Comparison of ENCODE assay signal across 8 cellular contexts in the genomic region with DNA sequence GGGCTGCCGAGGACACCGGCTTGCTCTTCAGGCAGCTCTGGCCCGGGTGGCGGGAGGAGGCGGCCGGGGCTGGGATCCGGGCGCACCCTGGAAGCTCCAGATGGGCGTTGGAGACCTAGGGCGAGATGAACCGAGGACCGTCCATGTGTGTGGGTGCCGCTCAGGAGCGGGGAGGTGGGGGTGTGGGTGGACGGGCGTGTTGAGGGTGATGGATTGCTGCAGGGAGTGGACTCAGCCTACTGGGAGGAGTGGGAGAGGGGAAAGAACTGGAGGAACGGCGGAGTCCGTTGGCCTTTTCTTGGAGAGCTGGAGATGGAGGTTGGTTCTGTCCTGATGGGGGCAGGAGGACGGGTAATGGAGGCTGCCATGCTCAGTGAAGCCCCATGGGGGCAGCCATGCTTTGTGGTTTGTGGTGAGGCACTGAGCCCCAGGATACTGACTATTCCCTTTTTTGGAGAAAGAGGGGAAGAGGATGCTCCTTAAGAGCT. TPM values are rescaled to one million over a fixed set of nuclear protein-coding genes. Genes with fewer than 3 reads are reported as not detected.
A peak's percentile ranks its signal among the peaks of the same experiment; 100 is the strongest.
DNase-seq lines count a peak whose midpoint lies in the region; ATAC-seq and TF ChIP-seq lines count a peak whose summit lies in the region.

No MANE protein-coding gene starts in this region.

- intact Hi-C loops in MCF 10A (cut with micrococcal nuclease), result loop anchor here (1.0 to 5.0 kb wide), 4 partner anchors 164 to 315 kb away; no protein-coding TSS in a partner anchor
- intact Hi-C loops in breast epithelium (cut with DNase I; ENCODE audit: low total_unique reads), result no loop called here
- intact Hi-C loops in gastrocnemius medialis (cut with DNase I; ENCODE audit: low total_unique reads), result no loop called here

- TF ChIP-seq POLR2A in breast epithelium (IDR thresholded peaks at IDR 0.05) (no peak), NB4 (IDR thresholded peaks at IDR 0.05; ENCODE audit: extremely low read depth, insufficient read length) (no peak), Peyer's patch (IDR thresholded peaks at IDR 0.05) (no peak), gastrocnemius medialis (IDR thresholded peaks at IDR 0.05) (no peak)

- TF ChIP-seq CTCF in MCF 10A (IDR thresholded peaks at IDR 0.05; ENCODE audit: unreplicated experiment), result peak; percentile 41
- no peak for TF ChIP-seq CTCF in breast epithelium (IDR thresholded peaks at IDR 0.05)
- peak; percentile 59 for TF ChIP-seq CTCF in NB4 (IDR thresholded peaks at IDR 0.05; ENCODE audit: low read depth, low read length)
- TF ChIP-seq CTCF in Peyer's patch (IDR thresholded peaks at IDR 0.05), result no peak
- TF ChIP-seq CTCF in gastrocnemius medialis (IDR thresholded peaks at IDR 0.05 in 4 of 5, conservative IDR thresholded peaks at IDR 0.05 in 1 of 5), result no peak

- no peaks in the 10 kb centered on the region for H3K27me3 Mint-ChIP-seq in MCF 10A (ENCODE audit: insufficient read depth, unreplicated experiment)

- BruUV-seq in MCF 10A (replicated peaks; lab: Mats Ljungman, UMichigan), result no TSS peak

- H3K36me3 ChIP-seq in breast epithelium, result no peaks in the 10 kb centered on the region
- H3K36me3 ChIP-seq in Peyer's patch, result no peaks in the 10 kb centered on the region
- no peaks in the 10 kb centered on the region for H3K36me3 ChIP-seq in gastrocnemius medialis

- H3K36me3 Mint-ChIP-seq in MCF 10A (ENCODE audit: insufficient read depth, unreplicated experiment), result peaks cover 13% of the 10 kb centered on the region

- no peaks in the 10 kb centered on the region for H3K9me3 Mint-ChIP-seq in MCF 10A (ENCODE audit: unreplicated experiment)

- H3K4me1 ChIP-seq in breast epithelium, result no peaks in the 10 kb centered on the region
- H3K4me1 ChIP-seq in Peyer's patch, result peaks cover 0 to 9% (median 4%) of the 10 kb centered on the region in 4 donors
- H3K4me1 ChIP-seq in gastrocnemius medialis, result peaks cover 10 to 14% of the 10 kb centered on the region in 2 donors

- ATAC-seq in gastrocnemius medialis (no peak), GM21576 (IDR thresholded peaks at IDR 0.05; ENCODE audit: unreplicated experiment) (no peak)

- H3K9me3 ChIP-seq in breast epithelium (no peaks in the 10 kb centered on the region), Peyer's patch (no peaks in the 10 kb centered on the region), gastrocnemius medialis (no peaks in the 10 kb centered on the region)

- POLR2A ChIA-PET in MCF 10A (lab: Yijun Ruan, JAX), result interaction anchor here (0.6 to 2.0 kb wide), 2 partner anchors 10 to 56 kb away, joined by 4 to 6 read pairs; no protein-coding TSS in a partner anchor

- CTCF ChIA-PET in MCF 10A (lab: Yijun Ruan, JAX), result interaction anchor here (0.6 to 2.5 kb wide), 6 partner anchors 14 to 308 kb away, joined by 3 to 17 read pairs (median 5); a partner anchor contains a TSS

- in situ Hi-C loops in gastrocnemius medialis (cut with MboI; ENCODE audit: low sequenced_read_pairs in 4 of 4), result no loop called here

- H3K4me3 ChIP-seq in breast epithelium (peak overlapping the region in 1 of 3 donors; percentile 57), NB4 (ENCODE audit: low read depth, low read length) (no peak overlapping the region), Peyer's patch (no peak overlapping the region), gastrocnemius medialis (no peak overlapping the region)

- H3K27me3 ChIP-seq in breast epithelium (peaks cover 3 to 58% of the 10 kb centered on the region in 2 donors), Peyer's patch (peaks cover 0 to 8% of the 10 kb centered on the region in 2 donors), gastrocnemius medialis (peaks cover 41 to 60% (median 49%) of the 10 kb centered on the region in 3 donors)

- H3K27ac Mint-ChIP-seq in MCF 10A (ENCODE audit: low read depth, unreplicated experiment), result no peak overlapping the region

- H3K27ac ChIP-seq in breast epithelium (no peak overlapping the region), Peyer's patch (no peak overlapping the region), gastrocnemius medialis (no peak overlapping the region)

- DNase-seq in MCF 10A (ENCODE audit: unreplicated experiment), result peak; percentile 38
- no peak for DNase-seq in breast epithelium (ENCODE audit: low spot score in 2 of 2)
- peak; percentile 77 for DNase-seq in NB4 (ENCODE audit: low read depth)
- peak in 37 of 58 donors; percentile 1 to 52 (median 14) for DNase-seq in anterior cingulate cortex (lab: John Stamatoyannopoulos, UW)
- DNase-seq in kidney glomerular epithelial cell (lab: John Stamatoyannopoulos, UW), result peak; percentile 44
- no peak for DNase-seq in Peyer's patch
- DNase-seq in gastrocnemius medialis, result no peak

- no peak overlapping the region for H3K4me3 Mint-ChIP-seq in MCF 10A (ENCODE audit: unreplicated experiment)

- H3K4me1 Mint-ChIP-seq in MCF 10A (ENCODE audit: insufficient read depth, unreplicated experiment), result peaks cover 7% of the 10 kb centered on the region

RNA-seq across cellular contexts. Expression of a gene that starts 27.1 kb away (rescaled TPM):
- total RNA-seq in MCF 10A (2022) (40.1 and 41.0 TPM in 2 replicates), breast epithelium (10 to 100 TPM; 11.4 to 20.6 (median 15.4) TPM), Peyer's patch (10 to 100 TPM; 17.7 to 25.7 (median 21.8) TPM), gastrocnemius medialis (10 to 100 TPM; 21.6 to 25.7 (median 24.0) TPM)

RNA-seq across cellular contexts. Expression of a gene that starts 33.2 kb away (rescaled TPM):
- 194 and 197 TPM in 2 replicates for total RNA-seq in MCF 10A (2022)
- 100 to 1,000 TPM; 143 to 148 (median 144) TPM for total RNA-seq in breast epithelium
- total RNA-seq in Peyer's patch, result 100 to 1,000 TPM; 122 to 229 (median 167) TPM
- total RNA-seq in gastrocnemius medialis, result 100 to 1,000 TPM; 170 to 229 (median 219) TPM

RNA-seq across cellular contexts. Expression of a gene that starts 43.2 kb away (rescaled TPM):
- total RNA-seq in MCF 10A (2022) (10.6 and 14.0 TPM in 2 replicates), breast epithelium (10 to 100 TPM in 2 of 3 donors, 1 to 10 TPM in 1; 9.8 to 18.1 (median 12.1) TPM), Peyer's patch (10 to 100 TPM in 3 of 4 donors, 1 to 10 TPM in 1; 8.8 to 24.9 (median 23.5) TPM), gastrocnemius medialis (1 to 10 TPM; 1.7 to 3.8 (median 2.1) TPM)

Comparison
In these comparisons a context has a peak if more than half of its experiments do, and no peak if none do; other contexts are left out.
1. DNase-seq: peak in MCF 10A (single experiment), NB4 (single experiment), anterior cingulate cortex (37 of 58) and kidney glomerular epithelial cell (single experiment); none in breast epithelium (0 of 2), Peyer's patch (0 of 3) and gastrocnemius medialis (0 of 2).
2. CTCF ChIP-seq: peak in MCF 10A (single experiment) and NB4 (single experiment); none in breast epithelium (0 of 3), Peyer's patch (0 of 6) and gastrocnemius medialis (0 of 5).